ENCODE assay signal across 34 cellular contexts in genomic region chr2:26054598-26055348, GRCh38. TPM values are rescaled to one million over a fixed set of nuclear protein-coding genes. Genes with fewer than 3 reads are reported as not detected.
DNase-seq lines count a peak whose midpoint lies in the region; ATAC-seq, FAIRE-seq and TF ChIP-seq lines count a peak whose summit lies in the region.
"Had no signal": no experiment of that assay in that cellular context is flagged by ENCODE, and none has a peak within 500 bp of the region (broad histone marks: within the 10 kb centered on the region; RNA-seq: fewer than 3 reads in every experiment).

No MANE protein-coding gene starts in this region.

- no peak overlapping the region for H3K4me3 ChIP-seq in HCT116 (replicated peaks in 1 of 2; ENCODE audit: low read depth in 1 of 2, low read length in 2 of 2)
- no peak overlapping the region for H3K4me3 ChIP-seq in astrocyte (ENCODE audit: insufficient read depth, low read depth, low read length)
- H3K4me3 ChIP-seq: gastrocnemius medialis had no signal

- DNase-seq in CD4-positive, alpha-beta T cell = no peak
- DNase-seq in HCT116 (ENCODE audit: low read depth, low spot score) (no peak), astrocyte (ENCODE audit: low read depth) (peak; percentile 28), immature natural killer cell (no peak), RPMI8226 (no peak)
- DNase-seq in activated CD8-positive, alpha-beta memory T cell treated with anti-CD3 and anti-CD28 coated beads, Interleukin-2, amount 50 U/mL, for 4 hours = no peak
- DNase-seq: activated CD8-positive, alpha-beta memory T cell treated with anti-CD3 and anti-CD28 coated beads for 24 hours; activated gamma-delta T cell treated with Interleukin-2 at 50 U/mL for 16 hours; activated naive CD8-positive, alpha-beta T cell treated with anti-CD3 and anti-CD28 coated beads, Interleukin-2, amount 50 U/mL, for 24 hours; activated T-cell treated with anti-CD3 and anti-CD28 coated beads, Interleukin-2, amount 50 U/mL, for 24 hours; DMS 273 treated with DMSO at 0.1 percent for 48 hours; effector CD8-positive, alpha-beta T cell; gastrocnemius medialis; HFFc6; hypothalamus; islet precursor cell; midbrain; naive thymus-derived CD8-positive, alpha-beta T cell; NCI-H1092 treated with DMSO at 0.1 percent for 48 hours; NCI-H2029; NCI-H226; NCI-H774; right cardiac atrium; Right ventricle myocardium superior; stimulated activated CD4-positive, alpha-beta T cell treated with anti-CD3 and anti-CD28 coated beads, Interleukin-12 subunit alpha, Interleukin-12 subunit beta, amount 100 ng/mL, for 4 hours; stimulated activated CD4-positive, alpha-beta T cell treated with anti-CD3 and anti-CD28 coated beads, Interleukin-4, amount 100 ng/mL, for 4 hours; stimulated activated naive CD8-positive, alpha-beta T cell treated with anti-CD3 and anti-CD28 coated beads, Interleukin-15, Interleukin-2, amounts not matched to agents 100 U/mL and 50 U/mL, for 24 hours had no signal

- CTCF ChIA-PET in CD4-positive, alpha-beta T cell (lab: Charles Lee) = no interaction called here
- CTCF ChIA-PET in HCT116 (lab: Charles Lee) = no interaction called here

- peaks cover 95% of the 10 kb centered on the region for H3K79me2 ChIP-seq in HCT116 (ENCODE audit: insufficient read depth, low read length)
- H3K79me2 ChIP-seq in astrocyte (ENCODE audit: insufficient read depth, low read length) = peaks cover 98% of the 10 kb centered on the region

- TF ChIP-seq RAD21 in HCT116 (IDR thresholded peaks at IDR 0.05; ENCODE audit: low read depth) = no peak

- H3K9me3 Mint-ChIP-seq in CD4-positive, alpha-beta T cell = no peaks in the 10 kb centered on the region
- H3K9me3 Mint-ChIP-seq in astrocyte (ENCODE audit: unreplicated experiment) (no peaks in the 10 kb centered on the region), immature natural killer cell (no peaks in the 10 kb centered on the region)
- H3K9me3 Mint-ChIP-seq: activated naive CD8-positive, alpha-beta T cell treated with anti-CD3 and anti-CD28 coated beads, Interleukin-2, amount 50 U/mL, for 24 hours; activated T-cell treated with anti-CD3 and anti-CD28 coated beads, Interleukin-2, amount 50 U/mL, for 24 hours; HFFc6; naive thymus-derived CD8-positive, alpha-beta T cell had no signal

- H3K27ac ChIP-seq in CD4-positive, alpha-beta T cell (ENCODE audit: low read depth, low read length) = no peak overlapping the region
- no peak overlapping the region for H3K27ac ChIP-seq in HCT116 (ENCODE audit: low read depth, low read length)
- H3K27ac ChIP-seq in astrocyte (ENCODE audit: low read depth, low read length) = no peak overlapping the region
- H3K27ac ChIP-seq: C4-2B, parathyroid adenoma had no signal

- H3K27ac Mint-ChIP-seq in CD4-positive, alpha-beta T cell = peak overlapping the region; percentile 56
- no peak overlapping the region for H3K27ac Mint-ChIP-seq in astrocyte (ENCODE audit: unreplicated experiment)
- peak overlapping the region in 4 of 6 donors; percentile 1 to 58 (median 46) for H3K27ac Mint-ChIP-seq in immature natural killer cell
- H3K27ac Mint-ChIP-seq: activated naive CD8-positive, alpha-beta T cell treated with anti-CD3 and anti-CD28 coated beads, Interleukin-2, amount 50 U/mL, for 24 hours; HFFc6 had no signal

- H3K4me3 Mint-ChIP-seq in CD4-positive, alpha-beta T cell = no peak overlapping the region
- no peak overlapping the region for H3K4me3 Mint-ChIP-seq in astrocyte (ENCODE audit: unreplicated experiment)
- no peak overlapping the region for H3K4me3 Mint-ChIP-seq in immature natural killer cell
- H3K4me3 Mint-ChIP-seq: activated naive CD8-positive, alpha-beta T cell treated with anti-CD3 and anti-CD28 coated beads, Interleukin-2, amount 50 U/mL, for 24 hours; activated T-cell treated with anti-CD3 and anti-CD28 coated beads, Interleukin-2, amount 50 U/mL, for 24 hours; brain; HFFc6 had no signal

- H3K36me3 Mint-ChIP-seq in CD4-positive, alpha-beta T cell (ENCODE audit: low read depth) = peaks cover 43% of the 10 kb centered on the region
- H3K36me3 Mint-ChIP-seq in astrocyte (ENCODE audit: low read depth, unreplicated experiment) = peaks cover 7% of the 10 kb centered on the region
- H3K36me3 Mint-ChIP-seq in immature natural killer cell = peaks cover 0 to under 1% (median 0%) of the 10 kb centered on the region in 3 donors

- H3K9ac ChIP-seq in HCT116 (ENCODE audit: low read length) = no peak overlapping the region
- no peak overlapping the region for H3K9ac ChIP-seq in astrocyte (ENCODE audit: low read length)
- H3K9ac ChIP-seq: parathyroid adenoma had no signal

- RAD21 ChIA-PET in HCT116 (lab: Charles Lee; ENCODE audit: low non-redundant PET in 1 of 2, low total read pairs in 2 of 2, uncharacterized antibody in 2 of 2, unreplicated experiment in 2 of 2) = no interaction called here

- H3K4me1 Mint-ChIP-seq in CD4-positive, alpha-beta T cell (ENCODE audit: low read depth) = peaks cover 65% of the 10 kb centered on the region
- H3K4me1 Mint-ChIP-seq in astrocyte (ENCODE audit: low read depth, unreplicated experiment) (peaks cover 25% of the 10 kb centered on the region), immature natural killer cell (peaks cover 53 to 81% of the 10 kb centered on the region in 2 donors)

- no peak overlapping the region for H2AFZ ChIP-seq in HCT116 (ENCODE audit: low read depth, low read length, poor library complexity, severe bottlenecking)
- no peak overlapping the region for H2AFZ ChIP-seq in astrocyte (ENCODE audit: low read depth, low read length)
- H2AFZ ChIP-seq: parathyroid adenoma had no signal

- H3K9me3 ChIP-seq in CD4-positive, alpha-beta T cell (ENCODE audit: control insufficient read depth, low read length) = no peaks in the 10 kb centered on the region
- H3K9me3 ChIP-seq in HCT116 (ENCODE audit: control insufficient read depth in 1 of 2, insufficient read depth in 1 of 2, low read depth in 1 of 2, low read length in 2 of 2) = no peaks in the 10 kb centered on the region
- no peaks in the 10 kb centered on the region for H3K9me3 ChIP-seq in astrocyte (ENCODE audit: insufficient read depth, low read depth, low read length)
- H3K9me3 ChIP-seq: gastrocnemius medialis had no signal

- ATAC-seq in CD4-positive, alpha-beta T cell (ENCODE audit: poor library complexity) = no peak
- ATAC-seq in HCT116 = peak; percentile 58
- no peak for ATAC-seq in HG03354 (IDR thresholded peaks at IDR 0.05; ENCODE audit: poor library complexity, severe bottlenecking, unreplicated experiment)
- no peak for ATAC-seq in HG03025 (IDR thresholded peaks at IDR 0.05; ENCODE audit: low FRiP score, unreplicated experiment)
- ATAC-seq: activated naive CD8-positive, alpha-beta T cell treated with anti-CD3 and anti-CD28 coated beads, Interleukin-2, amount 50 U/mL, for 24 hours; gastrocnemius medialis; right cardiac atrium; stimulated activated naive CD8-positive, alpha-beta T cell treated with anti-CD3 and anti-CD28 coated beads, Interleukin-15, Interleukin-2, amounts not matched to agents 100 U/mL and 50 U/mL, for 24 hours had no signal

- H3K36me3 ChIP-seq in HCT116 (ENCODE audit: control insufficient read depth in 1 of 2, insufficient read depth in 2 of 2, low read length in 2 of 2) (no peaks in the 10 kb centered on the region), astrocyte (ENCODE audit: insufficient read depth, low read length) (no peaks in the 10 kb centered on the region)
- H3K36me3 ChIP-seq: gastrocnemius medialis had no signal

- intact Hi-C loops in CD4-positive, alpha-beta T cell (cut with DNase I, micrococcal nuclease) = no loop called here
- intact Hi-C loops in HCT116 (cut with micrococcal nuclease) = no loop called here

- no peaks in the 10 kb centered on the region for H3K27me3 ChIP-seq in CD4-positive, alpha-beta T cell (ENCODE audit: control insufficient read depth, insufficient read depth, low read length)
- H3K27me3 ChIP-seq in HCT116 (ENCODE audit: insufficient read depth, low read length) (no peaks in the 10 kb centered on the region), astrocyte (ENCODE audit: insufficient read depth, low read length) (no peaks in the 10 kb centered on the region)
- H3K27me3 ChIP-seq: gastrocnemius medialis had no signal

- H3K4me1 ChIP-seq in HCT116 (ENCODE audit: control insufficient read depth in 1 of 2, insufficient read depth in 2 of 2, low read length in 2 of 2) (peaks cover 12 to 15% of the 10 kb centered on the region in 2 experiments; a peak in 3 of 4 replicates), astrocyte (ENCODE audit: insufficient read depth, low read length) (peaks cover 4% of the 10 kb centered on the region)

- H3K4me2 ChIP-seq in HCT116 (ENCODE audit: low read length) (no peak overlapping the region), astrocyte (ENCODE audit: low read length) (peak overlapping the region; percentile 15)

- TF ChIP-seq POLR2A in HCT116 (IDR thresholded peaks at IDR 0.05; ENCODE audit: borderline replicate concordance, extremely low read depth, insufficient read depth, insufficient read length) = no peak

- H4K20me1 ChIP-seq in HCT116 (ENCODE audit: insufficient read depth) (peaks cover 32% of the 10 kb centered on the region; the same call in 1 of the 2 replicates), astrocyte (ENCODE audit: insufficient read depth, low read length) (peaks cover 98% of the 10 kb centered on the region)

- no peaks in the 10 kb centered on the region for H3K9me2 ChIP-seq in HCT116 (ENCODE audit: insufficient read depth)

- POLR2A ChIA-PET in CD4-positive, alpha-beta T cell (lab: Charles Lee) = interaction anchor here (0.7 kb wide), 1 partner anchor 19 kb away, joined by 6 read pairs; no protein-coding TSS in a partner anchor
- POLR2A ChIA-PET in HCT116 (lab: Charles Lee) = no interaction called here

- H3K27me3 Mint-ChIP-seq in CD4-positive, alpha-beta T cell = no peaks in the 10 kb centered on the region
- H3K27me3 Mint-ChIP-seq in astrocyte (ENCODE audit: low read depth, unreplicated experiment) = no peaks in the 10 kb centered on the region
- H3K27me3 Mint-ChIP-seq in immature natural killer cell (ENCODE audit: low read depth in 3 of 3) = peaks cover 0 to 2% (median 1%) of the 10 kb centered on the region in 3 donors
- H3K27me3 Mint-ChIP-seq: activated naive CD8-positive, alpha-beta T cell treated with anti-CD3 and anti-CD28 coated beads, Interleukin-2, amount 50 U/mL, for 24 hours; activated T-cell treated with anti-CD3 and anti-CD28 coated beads, Interleukin-2, amount 50 U/mL, for 24 hours; brain; naive thymus-derived CD8-positive, alpha-beta T cell had no signal

- no TSS peak for BruUV-seq in HCT116 (replicated peaks; lab: Mats Ljungman, UMichigan)

- no peak for TF ChIP-seq CTCF in CD4-positive, alpha-beta T cell (IDR thresholded peaks at IDR 0.05)
- no peak for TF ChIP-seq CTCF in HCT116 (IDR thresholded peaks at IDR 0.05 in 2 of 3, conservative IDR thresholded peaks at IDR 0.05 in 1 of 3; ENCODE audit: borderline replicate concordance in 1 of 3, insufficient read depth in 1 of 3, low read depth in 2 of 3, low read length in 2 of 3)
- TF ChIP-seq CTCF in astrocyte (IDR thresholded peaks at IDR 0.05; ENCODE audit: insufficient read depth, low read depth, low read length) = no peak

- FAIRE-seq in astrocyte (lab: Jason Lieb, UNC) = no peak
- FAIRE-seq: G401.6, GM18507 had no signal

RNA-seq across cellular contexts. Expression of gene RAB10, which starts 20.9 kb away (rescaled TPM):
- total RNA-seq in CD4-positive, alpha-beta T cell = 10 to 100 TPM; 13.5 to 13.8 TPM
- total RNA-seq in HCT116 (2021; ENCODE audit: unreplicated experiment) = 167 TPM
- polyA plus RNA-seq in HCT116 (2012) = 107 and 113 TPM in 2 replicates
- 174 and 192 TPM in 2 replicates for total RNA-seq in astrocyte
- 10 to 100 TPM; 69.9 to 85.2 (median 80.5) TPM for polyA plus RNA-seq in immature natural killer cell

Comparison
In these comparisons a context has a peak if more than half of its experiments do, and no peak if none do; other contexts are left out.
1. RNA of gene RAB10, which starts 20.9 kb away (total RNA-seq): 174 to 192 TPM in astrocyte and 167 TPM in HCT116 (single experiment); 13.5 to 13.8 TPM in CD4-positive, alpha-beta T cell; every median in the first group is over 10 times any median in the second.